In the genomic region with DNA sequence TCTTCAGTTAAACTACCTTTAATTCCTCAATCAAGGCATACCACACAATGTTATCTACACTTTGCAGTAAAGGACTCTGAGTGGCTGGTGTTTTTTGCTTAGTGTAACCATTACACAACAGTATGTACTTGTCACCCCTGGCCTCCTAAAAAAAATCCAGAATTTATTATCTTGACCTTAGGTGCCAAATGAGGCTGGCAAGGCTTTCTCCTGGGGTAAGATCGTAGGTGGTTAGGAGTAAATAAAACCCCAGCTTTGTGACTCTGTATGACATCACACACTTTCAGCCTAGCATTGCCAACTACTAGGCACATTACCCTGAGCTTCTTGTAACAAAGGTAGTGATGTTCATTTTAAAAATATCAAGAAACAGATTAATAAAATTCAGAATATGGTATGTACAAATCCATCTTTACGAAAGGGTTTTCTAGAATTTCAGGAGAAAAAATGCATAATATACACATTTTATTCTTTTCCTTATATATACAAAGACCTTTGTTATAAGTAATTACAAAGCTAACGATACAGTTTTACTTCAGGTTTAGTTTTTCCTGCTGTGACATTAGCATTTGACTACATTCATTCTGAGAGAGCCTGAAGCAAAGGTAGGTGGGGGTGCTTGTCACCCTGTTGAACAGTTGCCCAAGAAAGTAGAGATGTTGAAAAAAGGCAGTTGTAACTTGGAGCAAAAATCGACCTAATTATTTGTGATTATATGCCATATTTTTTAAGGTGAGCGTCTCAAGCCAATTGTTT, we compare ENCODE assay signal across 18 cellular contexts. TPM values are rescaled to one million over a fixed set of nuclear protein-coding genes. Genes with fewer than 3 reads are reported as not detected.
DNase-seq lines count a peak whose midpoint lies in the region; ATAC-seq and TF ChIP-seq lines count a peak whose summit lies in the region.
"Had no signal": no experiment of that assay in that cellular context is flagged by ENCODE, and none has a peak within 500 bp of the region (broad histone marks: within the 10 kb centered on the region; RNA-seq: fewer than 3 reads in every experiment).

No MANE protein-coding gene starts in this region.

- H3K4me1 Mint-ChIP-seq in activated B cell treated with CpG ODN at 0.5 μM for 24 hours = peaks cover 93% of the 10 kb centered on the region
- peaks cover 42% of the 10 kb centered on the region for H3K4me1 Mint-ChIP-seq in osteocyte (ENCODE audit: unreplicated experiment)

- in situ Hi-C loops in gastrocnemius medialis (cut with MboI; ENCODE audit: low sequenced_read_pairs in 4 of 4) = no loop called here

- CTCF ChIA-PET in activated B cell treated with CpG ODN at 0.5 μM for 24 hours (lab: Charles Lee) = interaction anchor here (1.0 to 1.6 kb wide), 3 partner anchors 11 to 27 kb away, joined by 5 to 6 read pairs (median 5); a partner anchor contains a TSS

- no peaks in the 10 kb centered on the region for H3K36me3 ChIP-seq in HUES48 (ENCODE audit: control insufficient read depth, insufficient read depth, low read length)
- H3K36me3 ChIP-seq in right lobe of liver = no peaks in the 10 kb centered on the region
- H3K36me3 ChIP-seq in gastrocnemius medialis = no peaks in the 10 kb centered on the region
- H3K36me3 ChIP-seq: HAP-1 had no signal

- H3K9ac ChIP-seq in HUES48 (ENCODE audit: low read depth, low read length) = no peak overlapping the region
- H3K9ac ChIP-seq: SK-N-SH had no signal

- H3K27ac ChIP-seq in HUES48 (ENCODE audit: low read depth, low read length) = peak overlapping the region; percentile 46
- H3K27ac ChIP-seq in right lobe of liver = no peak overlapping the region
- H3K27ac ChIP-seq in gastrocnemius medialis = no peak overlapping the region

- peaks cover 2% of the 10 kb centered on the region for H3K36me3 Mint-ChIP-seq in activated B cell treated with CpG ODN at 0.5 μM for 24 hours (ENCODE audit: low read depth)
- no peaks in the 10 kb centered on the region for H3K36me3 Mint-ChIP-seq in osteocyte (ENCODE audit: unreplicated experiment)
- H3K36me3 Mint-ChIP-seq: CD8-positive, alpha-beta T cell had no signal

- peaks cover 2% of the 10 kb centered on the region for H3K9me3 Mint-ChIP-seq in activated B cell treated with CpG ODN at 0.5 μM for 24 hours
- H3K9me3 Mint-ChIP-seq in osteocyte (ENCODE audit: unreplicated experiment) = peaks cover 3% of the 10 kb centered on the region
- H3K9me3 Mint-ChIP-seq: CD8-positive, alpha-beta T cell had no signal

- WGBS in right lobe of liver (ENCODE audit: insufficient coverage, low coverage, low lambda C conversion rate, missing lambda C conversion rate) = 38% methylated on average over 5 of the region's 5 CpGs

- H3K27ac Mint-ChIP-seq in activated B cell treated with CpG ODN at 0.5 μM for 24 hours = peak overlapping the region; percentile 94
- H3K27ac Mint-ChIP-seq in osteocyte (ENCODE audit: unreplicated experiment) = peak overlapping the region; percentile 1
- H3K27ac Mint-ChIP-seq: CD8-positive, alpha-beta T cell had no signal

- peaks cover 94% of the 10 kb centered on the region for H3K27me3 ChIP-seq in HUES48 (ENCODE audit: control insufficient read depth, insufficient read depth, low read length)
- H3K27me3 ChIP-seq in right lobe of liver = no peaks in the 10 kb centered on the region
- peaks cover 0 to 24% (median 3%) of the 10 kb centered on the region in 3 donors for H3K27me3 ChIP-seq in gastrocnemius medialis

- H3K4me1 ChIP-seq in HUES48 (ENCODE audit: control insufficient read depth, insufficient read depth, low read length) (peaks cover 38% of the 10 kb centered on the region), right lobe of liver (no peaks in the 10 kb centered on the region), gastrocnemius medialis (no peaks in the 10 kb centered on the region)

- H3K4me3 ChIP-seq in GM12865 (ENCODE audit: low read depth, low read length) = peak overlapping the region; percentile 28; the same call in 1 of the 2 replicates
- H3K4me3 ChIP-seq in HUES48 (ENCODE audit: low read depth, low read length) = 0 out of 2 replicates have a peak overlapping the region, but pooled peaks have one; percentile 12
- H3K4me3 ChIP-seq in right lobe of liver = no peak overlapping the region
- no peak overlapping the region for H3K4me3 ChIP-seq in gastrocnemius medialis
- H3K4me3 ChIP-seq: HAP-1, K562 had no signal

- H3K27me3 Mint-ChIP-seq in activated B cell treated with CpG ODN at 0.5 μM for 24 hours (peaks cover 2% of the 10 kb centered on the region), osteocyte (ENCODE audit: unreplicated experiment) (peaks cover 14% of the 10 kb centered on the region)

- no peak overlapping the region for H3K4me3 Mint-ChIP-seq in activated B cell treated with CpG ODN at 0.5 μM for 24 hours
- H3K4me3 Mint-ChIP-seq in osteocyte (ENCODE audit: unreplicated experiment) = no peak overlapping the region
- H3K4me3 Mint-ChIP-seq: CD8-positive, alpha-beta T cell had no signal

- TF ChIP-seq CTCF in GM12865 (IDR thresholded peaks at IDR 0.05; ENCODE audit: insufficient read depth, low read depth, low read length, missing control alignments) = no peak
- TF ChIP-seq CTCF in activated B cell treated with CpG ODN at 0.5 μM for 24 hours (IDR thresholded peaks at IDR 0.05) = no peak
- TF ChIP-seq CTCF in osteocyte (IDR thresholded peaks at IDR 0.05) = no peak
- TF ChIP-seq CTCF in right lobe of liver (IDR thresholded peaks at IDR 0.05) = no peak
- TF ChIP-seq CTCF in gastrocnemius medialis (IDR thresholded peaks at IDR 0.05 in 4 of 5, conservative IDR thresholded peaks at IDR 0.05 in 1 of 5) = no peak

- DNase-seq in GM12865 (ENCODE audit: low read depth) (no peak), activated B cell treated with CpG ODN at 0.5 μM for 24 hours (no peak), osteocyte (ENCODE audit: extremely low spot score, unreplicated experiment) (no peak), right lobe of liver (no peak), gastrocnemius medialis (no peak), kidney tubule cell (ENCODE audit: low spot score) (no peak)
- DNase-seq: CD8-positive, alpha-beta T cell; DND-41; GF-D8; NCI-H1092; NCI-H748 treated with DMSO at 0.1 percent for 48 hours; SK-N-SH had no signal

- ATAC-seq in activated B cell treated with CpG ODN at 0.5 μM for 24 hours (ENCODE audit: low read depth) (no peak), HG02571 (IDR thresholded peaks at IDR 0.05; ENCODE audit: unreplicated experiment) (no peak), right lobe of liver (no peak), gastrocnemius medialis (no peak)
- ATAC-seq: CD8-positive, alpha-beta T cell; K562; Panc1; Right ventricle myocardium inferior had no signal

- intact Hi-C loops in activated B cell treated with CpG ODN at 0.5 μM for 24 hours (cut with micrococcal nuclease) (no loop called here), right lobe of liver (cut with DNase I) (no loop called here), gastrocnemius medialis (cut with DNase I; ENCODE audit: low total_unique reads) (no loop called here)

- H3K9me3 ChIP-seq in HUES48 (ENCODE audit: control insufficient read depth, insufficient read depth, low read length) (no peaks in the 10 kb centered on the region), right lobe of liver (no peaks in the 10 kb centered on the region), gastrocnemius medialis (no peaks in the 10 kb centered on the region)
- H3K9me3 ChIP-seq: HAP-1, SK-N-SH had no signal

- POLR2A ChIA-PET in activated B cell treated with CpG ODN at 0.5 μM for 24 hours (lab: Charles Lee) = interaction anchor here (0.7 to 8.0 kb wide), 7 partner anchors 9 to 478 kb away, joined by 3 to 116 read pairs (median 4); a partner anchor contains a TSS

- TF ChIP-seq POLR2A in right lobe of liver (IDR thresholded peaks at IDR 0.05) (no peak), gastrocnemius medialis (IDR thresholded peaks at IDR 0.05) (no peak)

RNA-seq across cellular contexts. Expression of a gene that starts 13.5 kb away (rescaled TPM):
- total RNA-seq in activated B cell treated with CpG ODN at 0.5 μM for 24 hours = 228 and 234 TPM in 2 replicates
- total RNA-seq in osteocyte = not detected in 2 replicates
- under 1 TPM in 1 of 6 experiments, not detected in 5; 0.15 TPM for total RNA-seq in right lobe of liver
- not detected for total RNA-seq in gastrocnemius medialis
- total RNA-seq: K562, Right ventricle myocardium inferior had no signal

RNA-seq across cellular contexts. Expression of a gene that starts 14.2 kb away (rescaled TPM):
- 1.1 and 1.2 TPM in 2 replicates for total RNA-seq in activated B cell treated with CpG ODN at 0.5 μM for 24 hours
- not detected in 2 replicates for total RNA-seq in osteocyte
- not detected for total RNA-seq in right lobe of liver
- not detected for total RNA-seq in gastrocnemius medialis
- total RNA-seq: CD8-positive, alpha-beta T cell; K562; Right ventricle myocardium inferior had no signal

Comparison
In these comparisons a context has a peak if more than half of its experiments do, and no peak if none do; other contexts are left out.
1. H3K4me3 ChIP-seq: peak in GM12865 (single experiment) and HUES48 (single experiment); none in right lobe of liver (0 of 3) and gastrocnemius medialis (0 of 4).
2. RNA of a gene that starts 13.5 kb away (total RNA-seq): 228 to 234 TPM in activated B cell treated with CpG ODN at 0.5 μM for 24 hours; not detected in osteocyte, 0.15 TPM in right lobe of liver and not detected in gastrocnemius medialis; every median in the first group is over 100 times any median in the second.